Comparison of ENCODE assay signal across 38 cellular contexts in the genomic region with DNA sequence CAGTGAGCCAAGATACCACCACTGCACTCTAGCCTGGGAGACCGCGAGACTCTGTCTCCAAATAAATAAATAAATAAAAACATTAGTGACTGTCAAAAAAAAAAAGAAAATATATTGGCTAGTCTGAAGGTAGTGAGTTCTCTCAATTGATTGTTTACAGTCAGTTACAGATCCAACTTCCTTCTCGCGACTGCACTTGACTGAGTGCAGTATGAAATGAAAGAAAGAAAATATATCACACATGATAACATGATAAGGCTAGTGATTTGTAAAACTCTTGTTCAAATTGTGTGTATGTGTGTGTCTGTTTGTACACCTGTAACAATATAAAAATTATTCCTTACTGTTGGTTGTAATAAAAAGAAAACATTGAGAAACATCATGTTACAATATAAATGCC. TPM values are rescaled to one million over a fixed set of nuclear protein-coding genes. Genes with fewer than 3 reads are reported as not detected.
"Had no signal": no experiment of that assay in that cellular context is flagged by ENCODE, and none has a peak within 500 bp of the region (broad histone marks: within the 10 kb centered on the region; RNA-seq: fewer than 3 reads in every experiment).

No MANE protein-coding gene starts in this region.

- DNase-seq: activated CD4-positive, alpha-beta T cell treated with anti-CD3 and anti-CD28 coated beads for 1 hour; activated CD4-positive, alpha-beta T cell treated with anti-CD3 and anti-CD28 coated beads for 36 hours; activated CD4-positive, alpha-beta T cell treated with anti-CD3 and anti-CD28 coated beads for 48 hours; activated CD4-positive, alpha-beta T cell treated with anti-CD3 and anti-CD28 coated beads, Interleukin-2, amount 10 ng/mL, durations not matched to agents 7 days and 5 days; activated CD4-positive, alpha-beta T cell treated with anti-CD3 and anti-CD28 coated beads, Interleukin-2, amount 50 U/mL, for 48 hours; activated CD4-positive, CD25-positive, alpha-beta regulatory T cell; activated CD8-positive, alpha-beta memory T cell treated with anti-CD3 and anti-CD28 coated beads, Interleukin-2, amount 50 U/mL, for 4 hours; activated CD8-positive, alpha-beta T cell treated with anti-CD3 and anti-CD28 coated beads for 36 hours; activated effector memory CD4-positive, alpha-beta T cell treated with anti-CD3 and anti-CD28 coated beads, Interleukin-2, amount 50 U/mL, for 16 hours; activated gamma-delta T cell treated with Interleukin-2 at 50 U/mL for 16 hours; activated naive CD4-positive, alpha-beta T cell; activated naive CD4-positive, alpha-beta T cell treated with anti-CD3 and anti-CD28 coated beads for 36 hours; activated naive CD4-positive, alpha-beta T cell treated with anti-CD3 and anti-CD28 coated beads, Interleukin-2, amount 50 U/mL, for 16 hours; activated naive CD8-positive, alpha-beta T cell treated with anti-CD3 and anti-CD28 coated beads for 36 hours; activated T-cell treated with anti-CD3 and anti-CD28 coated beads for 4 hours; activated T-cell treated with anti-CD3 and anti-CD28 coated beads, Interleukin-2, amount 50 U/mL, for 1 hour; activated T-cell treated with anti-CD3 and anti-CD28 coated beads, Interleukin-2, amount 50 U/mL, for 4 hours; activated T-cell treated with anti-CD3 and anti-CD28 coated beads, Interleukin-2, amount 50 U/mL, for 72 hours; adrenal gland; amniotic stem cell; aorta; body of pancreas; brain microvascular endothelial cell; central memory CD4-positive, alpha-beta T cell; SW 1271; T-helper 1 cell; T-helper 2 cell; T-helper 9 cell; WERI-Rb-1 had no signal

- H3K36me3 ChIP-seq: adrenal gland, brain microvascular endothelial cell, breast epithelium, WERI-Rb-1 had no signal

- H3K4me3 ChIP-seq: adrenal gland, body of pancreas, breast epithelium had no signal

- H3K27ac ChIP-seq: adrenal gland, body of pancreas, brain microvascular endothelial cell, breast epithelium, WERI-Rb-1 had no signal

- H3K27me3 ChIP-seq: adrenal gland, body of pancreas, brain microvascular endothelial cell, breast epithelium had no signal

- ATAC-seq: activated CD4-positive, alpha-beta T cell treated with anti-CD3 and anti-CD28 coated beads for 36 hours; activated CD4-positive, CD25-positive, alpha-beta regulatory T cell treated with anti-CD3 and anti-CD28 coated beads, Interleukin-2, amount 50 U/mL, for 24 hours; activated CD8-positive, alpha-beta T cell treated with anti-CD3 and anti-CD28 coated beads for 36 hours; activated naive CD4-positive, alpha-beta T cell treated with anti-CD3 and anti-CD28 coated beads, Interleukin-2, amount 50 U/mL, for 72 hours; activated T-cell treated with anti-CD3 and anti-CD28 coated beads, Interleukin-2, amount 50 U/mL, for 4 hours; activated T-cell treated with anti-CD3 and anti-CD28 coated beads, Interleukin-2, amount 50 U/mL, for 72 hours; activated T-helper 17 cell treated with anti-CD3 and anti-CD28 coated beads, Interleukin-2, amount 50 U/mL, for 72 hours; body of pancreas; WTC11 had no signal

- H3K9me3 ChIP-seq: adrenal gland, body of pancreas, breast epithelium had no signal

- H3K4me1 ChIP-seq: adrenal gland, body of pancreas, breast epithelium had no signal

RNA-seq across cellular contexts. Expression of a gene that starts 7.9 kb away (rescaled TPM):
- total RNA-seq: activated CD4-positive, alpha-beta T cell treated with anti-CD3 and anti-CD28 coated beads for 36 hours; activated CD4-positive, alpha-beta T cell treated with anti-CD3 and anti-CD28 coated beads, Interleukin-2, amount 10 ng/mL, durations not matched to agents 7 days and 5 days; activated CD8-positive, alpha-beta memory T cell treated with anti-CD3 and anti-CD28 coated beads for 36 hours; activated CD8-positive, alpha-beta T cell treated with anti-CD3 and anti-CD28 coated beads for 36 hours; activated naive CD4-positive, alpha-beta T cell treated with anti-CD3 and anti-CD28 coated beads for 36 hours; activated naive CD4-positive, alpha-beta T cell treated with anti-CD3 and anti-CD28 coated beads, Interleukin-2, amount 50 U/mL, for 72 hours; activated naive CD8-positive, alpha-beta T cell treated with anti-CD3 and anti-CD28 coated beads for 36 hours; activated T-cell treated with anti-CD3 and anti-CD28 coated beads, Interleukin-2, amount 50 U/mL, for 4 hours; activated T-cell treated with anti-CD3 and anti-CD28 coated beads, Interleukin-2, amount 50 U/mL, for 72 hours; activated T-helper 1 cell treated with anti-CD3 and anti-CD28 coated beads, Interleukin-12 subunit alpha, Interleukin-12 subunit beta, Interleukin-2, Interleukin-4 antibody, amounts not matched to agents 30 ng/mL and 10 ng/mL and 1 ng/mL, durations not matched to agents 14 hours and 24 hours and 36 hours; activated T-helper 17 cell treated with anti-CD3 and anti-CD28 coated beads, Interleukin-2, amount 50 U/mL, for 72 hours; adrenal gland; aorta; body of pancreas; breast epithelium; cardiac septum; WTC11 had no signal

RNA-seq across cellular contexts. Expression of a gene that starts 10.8 kb away (rescaled TPM):
- total RNA-seq: activated CD4-positive, alpha-beta T cell treated with anti-CD3 and anti-CD28 coated beads for 36 hours; activated CD4-positive, alpha-beta T cell treated with anti-CD3 and anti-CD28 coated beads, Interleukin-2, amount 10 ng/mL, durations not matched to agents 7 days and 5 days; activated CD8-positive, alpha-beta memory T cell treated with anti-CD3 and anti-CD28 coated beads for 36 hours; activated CD8-positive, alpha-beta T cell treated with anti-CD3 and anti-CD28 coated beads for 36 hours; activated naive CD4-positive, alpha-beta T cell treated with anti-CD3 and anti-CD28 coated beads for 36 hours; activated naive CD4-positive, alpha-beta T cell treated with anti-CD3 and anti-CD28 coated beads, Interleukin-2, amount 50 U/mL, for 72 hours; activated naive CD8-positive, alpha-beta T cell treated with anti-CD3 and anti-CD28 coated beads for 36 hours; activated T-cell treated with anti-CD3 and anti-CD28 coated beads, Interleukin-2, amount 50 U/mL, for 72 hours; activated T-helper 1 cell treated with anti-CD3 and anti-CD28 coated beads, Interleukin-12 subunit alpha, Interleukin-12 subunit beta, Interleukin-2, Interleukin-4 antibody, amounts not matched to agents 30 ng/mL and 10 ng/mL and 1 ng/mL, durations not matched to agents 14 hours and 24 hours and 36 hours; activated T-helper 17 cell treated with anti-CD3 and anti-CD28 coated beads, Interleukin-2, amount 50 U/mL, for 72 hours; aorta; astrocyte; cardiac septum had no signal
